ENCODE assay signal across 8 cellular contexts in the genomic region with DNA sequence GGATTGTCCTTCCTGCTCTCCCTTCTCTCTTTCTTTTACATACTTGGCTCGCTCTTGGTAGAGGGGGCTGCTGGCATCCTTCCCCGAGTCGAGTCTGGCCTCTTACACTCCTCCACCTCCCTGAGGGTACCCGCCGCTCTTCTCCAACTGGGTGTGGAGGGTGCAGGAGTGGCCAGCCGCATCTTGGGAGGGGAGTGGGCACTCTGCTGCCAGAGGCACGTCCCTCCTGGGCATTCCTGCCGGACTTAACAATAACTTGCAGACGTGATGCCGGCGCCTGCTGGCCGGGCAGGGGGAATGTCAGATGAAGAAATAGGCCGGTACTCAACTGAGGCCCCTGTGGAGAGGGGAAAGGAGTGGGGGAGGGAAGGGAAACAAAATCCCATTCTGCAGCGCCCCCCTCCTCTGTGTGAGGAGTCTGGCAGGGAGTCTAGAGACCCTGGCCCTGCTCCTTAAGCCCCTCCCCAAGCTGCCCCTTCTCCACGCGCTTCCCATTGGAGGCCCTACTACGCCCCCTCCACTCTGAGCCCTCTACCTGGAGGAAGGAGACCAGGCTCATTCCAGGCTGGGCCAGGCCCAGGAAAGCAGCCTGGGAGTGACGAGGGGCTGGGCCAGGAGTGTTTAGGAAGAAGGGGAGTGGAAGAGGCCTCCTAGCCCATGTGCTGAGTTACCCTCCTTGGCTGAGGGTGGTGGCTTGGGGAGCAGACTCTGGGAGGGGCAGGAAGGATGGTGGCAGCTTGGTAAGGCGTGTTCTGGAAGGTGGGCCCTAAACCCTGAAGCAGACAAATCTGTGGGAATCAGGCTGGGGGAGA. TPM values are rescaled to one million over a fixed set of nuclear protein-coding genes. Genes with fewer than 3 reads are reported as not detected.
DNase-seq lines count a peak whose midpoint lies in the region; ATAC-seq and TF ChIP-seq lines count a peak whose summit lies in the region.

No MANE protein-coding gene starts in this region.

- intact Hi-C loops in left colon (cut with DNase I, micrococcal nuclease): loop anchor here in 1 of 2 donors (10.0 kb wide), 2 partner anchors 66 to 124 kb away; no protein-coding TSS in a partner anchor

- H3K36me3 ChIP-seq in NT2/D1 (ENCODE audit: insufficient read depth, insufficient read length, low read length) (peaks cover 22% of the 10 kb centered on the region), suprapubic skin (no peaks in the 10 kb centered on the region)

- no peak for TF ChIP-seq POLR2A in suprapubic skin (IDR thresholded peaks at IDR 0.05)

- no peak for TF ChIP-seq EP300 in suprapubic skin (IDR thresholded peaks at IDR 0.05)

- H3K27ac ChIP-seq in suprapubic skin: peak overlapping the region; percentile 94

- peak; percentile 45 to 71 (median 63) for DNase-seq in NCI-H1417 (lab: John Stamatoyannopoulos, UW)
- no peak for DNase-seq in NCI-H1417 treated with DMSO at 0.1 percent for 48 hours (lab: John Stamatoyannopoulos, UW)
- DNase-seq in NT2/D1 (ENCODE audit: low read depth, low spot score): peak; percentile 84
- peak; percentile 36 for DNase-seq in cerebellar cortex (ENCODE audit: low spot score)
- DNase-seq in left colon: peak; percentile 42 to 51
- DNase-seq in suprapubic skin (ENCODE audit: low spot score in 2 of 2): peak in 1 of 2 donors; percentile 80
- DNase-seq in KG1 (lab: John Stamatoyannopoulos, UW): no peak
- no peak for DNase-seq in NCI-H446 (lab: John Stamatoyannopoulos, UW)

- peaks cover 18% of the 10 kb centered on the region for H3K4me1 ChIP-seq in NT2/D1 (ENCODE audit: insufficient read depth, insufficient read length)
- peaks cover 62% of the 10 kb centered on the region for H3K4me1 ChIP-seq in suprapubic skin

- H3K27me3 ChIP-seq in NT2/D1 (ENCODE audit: insufficient read depth, insufficient read length): peaks cover 3% of the 10 kb centered on the region
- H3K27me3 ChIP-seq in suprapubic skin: no peaks in the 10 kb centered on the region

- WGBS in suprapubic skin: 5% methylated on average over 19 of the region's 19 CpGs

- H3K9ac ChIP-seq in NT2/D1 (ENCODE audit: insufficient read length, low read depth): peak overlapping the region; percentile 90

- H3K9me3 ChIP-seq in NT2/D1 (ENCODE audit: insufficient read depth, low read length) (no peaks in the 10 kb centered on the region), suprapubic skin (no peaks in the 10 kb centered on the region)

- TF ChIP-seq CTCF in suprapubic skin (IDR thresholded peaks at IDR 0.05): no peak

- H3K4me3 ChIP-seq in NT2/D1 (ENCODE audit: insufficient read length, low read depth): peak overlapping the region; percentile 87
- peak overlapping the region; percentile 75 for H3K4me3 ChIP-seq in suprapubic skin

- ATAC-seq in left colon: no peak

RNA-seq across cellular contexts. Expression of a gene that starts 1.8 kb away (rescaled TPM):
- total RNA-seq in left colon (10 to 100 TPM; 17.4 to 55.8 TPM), suprapubic skin (100 to 1,000 TPM; 164 to 220 (median 166) TPM)

Comparison
In these comparisons a context has a peak if more than half of its experiments do, and no peak if none do; other contexts are left out.
1. DNase-seq: peak in NCI-H1417 (3 of 3), NT2/D1 (single experiment), cerebellar cortex (single experiment) and left colon (2 of 2); none in NCI-H1417 treated with DMSO at 0.1 percent for 48 hours (single experiment), KG1 (single experiment) and NCI-H446 (0 of 2).